In genomic region chr12:129659927-129660326, GRCh38 we compare ENCODE assay signal across 1 cellular context.
TF ChIP-seq lines count a peak whose summit lies in the region.

No MANE protein-coding gene starts in this region.

TF ChIP-seq in H1, 55 proteins besides CTCF, POLR2A, EP300 and RAD21 (continued from another document):
- no peak for TF ChIP-seq JUN (IDR thresholded peaks at IDR 0.05; ENCODE audit: low read depth, low read length)
- TF ChIP-seq SIX5 (IDR thresholded peaks at IDR 0.05; ENCODE audit: low read depth, low read length), result no peak
- TF ChIP-seq ATF2 (IDR thresholded peaks at IDR 0.05; ENCODE audit: low read length), result no peak
- no peak for TF ChIP-seq CBX5 (IDR thresholded peaks at IDR 0.05; ENCODE audit: low read depth, low read length)
- TF ChIP-seq EZH2 (IDR thresholded peaks at IDR 0.05; ENCODE audit: low read depth, low read length, severe bottlenecking), result no peak
- TF ChIP-seq CHD2 (IDR thresholded peaks at IDR 0.05; ENCODE audit: low read length), result no peak
- TF ChIP-seq SUZ12 (IDR thresholded peaks at IDR 0.05; ENCODE audit: low read length), result no peak
- no peak for TF ChIP-seq ASH2L (IDR thresholded peaks at IDR 0.05; ENCODE audit: low read length)
- TF ChIP-seq SIRT6 (IDR thresholded peaks at IDR 0.05; ENCODE audit: low read length), result no peak
- TF ChIP-seq KDM5A (IDR thresholded peaks at IDR 0.05; ENCODE audit: low read length), result no peak
- no peak for TF ChIP-seq CREB1 (IDR thresholded peaks at IDR 0.05)
- TF ChIP-seq SIN3A (conservative IDR thresholded peaks at IDR 0.05 in 1 of 2, IDR thresholded peaks at IDR 0.05 in 1 of 2; ENCODE audit: low read depth in 1 of 2, low read length in 2 of 2), result no peak
- no peak for TF ChIP-seq BACH1 (IDR thresholded peaks at IDR 0.05; ENCODE audit: low read length)
- TF ChIP-seq CTBP2 (IDR thresholded peaks at IDR 0.05; ENCODE audit: borderline replicate concordance, insufficient read depth, insufficient read length, low read length), result no peak
- no peak for TF ChIP-seq RFX5 (IDR thresholded peaks at IDR 0.05; ENCODE audit: borderline replicate concordance, low read depth, low read length)
- TF ChIP-seq KDM1A (IDR thresholded peaks at IDR 0.05; ENCODE audit: borderline replicate concordance, low read length), result no peak
- TF ChIP-seq SP1 (IDR thresholded peaks at IDR 0.05; ENCODE audit: low read depth, low read length), result no peak
- TF ChIP-seq KDM4A (IDR thresholded peaks at IDR 0.05; ENCODE audit: low read depth, low read length, severe bottlenecking), result no peak
